Comparison of ENCODE assay signal across 11 cellular contexts in the genomic region with DNA sequence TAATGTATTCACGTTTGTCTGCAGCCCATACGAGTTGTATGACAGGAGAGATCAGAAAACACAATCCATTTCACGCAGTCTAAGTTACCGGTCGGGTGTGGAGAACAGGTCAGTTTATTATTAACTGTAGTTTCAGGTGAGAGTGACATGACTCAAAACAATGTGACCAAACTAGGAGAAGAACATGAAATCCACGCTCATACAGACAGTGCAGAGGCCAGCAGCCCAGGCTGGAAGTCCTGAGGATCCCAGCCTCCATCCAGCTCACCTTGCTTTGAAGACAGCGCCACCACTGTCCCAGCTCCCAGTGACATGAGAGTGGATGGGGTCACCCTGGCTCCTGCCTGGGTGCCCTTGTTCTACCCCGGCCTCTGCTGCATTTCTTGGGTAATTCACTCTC. TPM values are rescaled to one million over a fixed set of nuclear protein-coding genes. Genes with fewer than 3 reads are reported as not detected.
A peak's percentile ranks its signal among the peaks of the same experiment; 100 is the strongest.
DNase-seq lines count a peak whose midpoint lies in the region; ATAC-seq lines count a peak whose summit lies in the region.
"Had no signal": no experiment of that assay in that cellular context is flagged by ENCODE, and none has a peak within 500 bp of the region (broad histone marks: within the 10 kb centered on the region; RNA-seq: fewer than 3 reads in every experiment).

No MANE protein-coding gene starts in this region.

- H3K36me3 Mint-ChIP-seq in activated CD8-positive, alpha-beta memory T cell treated with anti-CD3 and anti-CD28 coated beads, Interleukin-2, amount 10 ng/mL, durations not matched to agents 7 days and 5 days, result no peaks in the 10 kb centered on the region

- CTCF ChIA-PET in activated CD8-positive, alpha-beta memory T cell treated with anti-CD3 and anti-CD28 coated beads, Interleukin-2, amount 10 ng/mL, durations not matched to agents 7 days and 5 days (lab: Charles Lee), result no interaction called here

- H3K27me3 Mint-ChIP-seq in activated CD8-positive, alpha-beta memory T cell treated with anti-CD3 and anti-CD28 coated beads, Interleukin-2, amount 10 ng/mL, durations not matched to agents 7 days and 5 days, result peaks cover 7% of the 10 kb centered on the region

- DNase-seq in activated CD8-positive, alpha-beta memory T cell treated with anti-CD3 and anti-CD28 coated beads for 24 hours, result peak; percentile 26
- no peak for DNase-seq in activated CD8-positive, alpha-beta memory T cell treated with anti-CD3 and anti-CD28 coated beads, Interleukin-2, amount 10 ng/mL, durations not matched to agents 7 days and 5 days
- DNase-seq in islet precursor cell (peak; percentile 50), T1000 (lab: John Stamatoyannopoulos, UW) (no peak), T-helper 2 cell (no peak), SW480 (ENCODE audit: low spot score) (no peak)
- DNase-seq: activated CD4-positive, alpha-beta T cell treated with anti-CD3 and anti-CD28 coated beads, Interleukin-2, amount 50 U/mL, for 1 hour; central memory CD4-positive, alpha-beta T cell; IMR-90 had no signal

- no peak overlapping the region for H3K4me3 Mint-ChIP-seq in activated CD8-positive, alpha-beta memory T cell treated with anti-CD3 and anti-CD28 coated beads, Interleukin-2, amount 10 ng/mL, durations not matched to agents 7 days and 5 days

- no peaks in the 10 kb centered on the region for H3K9me3 Mint-ChIP-seq in activated CD8-positive, alpha-beta memory T cell treated with anti-CD3 and anti-CD28 coated beads, Interleukin-2, amount 10 ng/mL, durations not matched to agents 7 days and 5 days (ENCODE audit: low read depth)

- no peak overlapping the region for H3K27ac Mint-ChIP-seq in activated CD8-positive, alpha-beta memory T cell treated with anti-CD3 and anti-CD28 coated beads, Interleukin-2, amount 10 ng/mL, durations not matched to agents 7 days and 5 days

- peaks cover 4% of the 10 kb centered on the region for H3K4me1 Mint-ChIP-seq in activated CD8-positive, alpha-beta memory T cell treated with anti-CD3 and anti-CD28 coated beads, Interleukin-2, amount 10 ng/mL, durations not matched to agents 7 days and 5 days

- ATAC-seq in activated CD8-positive, alpha-beta memory T cell treated with anti-CD3 and anti-CD28 coated beads, Interleukin-2, amount 10 ng/mL, durations not matched to agents 7 days and 5 days, result no peak
- ATAC-seq in HG03378 (IDR thresholded peaks at IDR 0.05; ENCODE audit: unreplicated experiment) (peak; percentile 82), HG03280 (IDR thresholded peaks at IDR 0.05; ENCODE audit: unreplicated experiment) (no peak)

RNA-seq across cellular contexts. Expression of gene ATP11A, which starts 19.7 kb away (rescaled TPM):
- 10 to 100 TPM; 40.0 to 43.5 TPM for total RNA-seq in activated CD8-positive, alpha-beta memory T cell treated with anti-CD3 and anti-CD28 coated beads, Interleukin-2, amount 10 ng/mL, durations not matched to agents 7 days and 5 days

Comparison
In these comparisons a context has a peak if more than half of its experiments do, and no peak if none do; other contexts are left out.
1. DNase-seq: peak in activated CD8-positive, alpha-beta memory T cell treated with anti-CD3 and anti-CD28 coated beads for 24 hours (single experiment) and islet precursor cell (single experiment); none in activated CD8-positive, alpha-beta memory T cell treated with anti-CD3 and anti-CD28 coated beads, Interleukin-2, amount 10 ng/mL, durations not matched to agents 7 days and 5 days (single experiment), T1000 (single experiment), T-helper 2 cell (0 of 5) and SW480 (single experiment).